In genomic region chr17:18625509-18626104, GRCh38 we compare ENCODE assay signal across 8 cellular contexts. TPM values are rescaled to one million over a fixed set of nuclear protein-coding genes. Genes with fewer than 3 reads are reported as not detected.
DNase-seq lines count a peak whose midpoint lies in the region; ATAC-seq and TF ChIP-seq lines count a peak whose summit lies in the region.
"Not testable (repeated sequence)": the region's sequence is repeated elsewhere in the genome, so short reads cannot be mapped to it uniquely, and the experiment has no call there.

No MANE protein-coding gene starts in this region.

- H3K9ac ChIP-seq in mucosa of rectum (ENCODE audit: low read depth in 1 of 2, low read length in 2 of 2) = peak overlapping the region in 1 of 2 donors; percentile 68

- DNase-seq in CMK (ENCODE audit: low read depth) = peak; percentile 63
- peak; percentile 57 for DNase-seq in LNCaP clone FGC (ENCODE audit: low read depth)
- peak; percentile 53 for DNase-seq in SIG-M5 treated with dmso at 0.1 percent for 504 hours (lab: John Stamatoyannopoulos, UW; ENCODE audit: unreplicated experiment)
- peak; percentile 57 for DNase-seq in esophagus squamous epithelium (lab: John Stamatoyannopoulos, UW)
- DNase-seq in stimulated activated CD8-positive, alpha-beta memory T cell treated with anti-CD3 and anti-CD28 coated beads, Interleukin-12 subunit alpha, Interleukin-12 subunit beta, amount 100 ng/mL, for 4 hours (ENCODE audit: low read depth) = peak; percentile 80

- ATAC-seq in GM21619 (IDR thresholded peaks at IDR 0.05; ENCODE audit: unreplicated experiment) = peak; percentile 84
- ATAC-seq in activated T-helper 17 cell treated with anti-CD3 and anti-CD28 coated beads, Interleukin-2, amount 50 U/mL, for 72 hours (replicated peaks) = peak; percentile 98

- peak in 2 of 4 donors; percentile 50 to 56 for TF ChIP-seq POLR2A in esophagus squamous epithelium (IDR thresholded peaks at IDR 0.05)

- intact Hi-C loops in esophagus squamous epithelium (cut with DNase I) = not testable (repeated sequence)

- peak; percentile 99 for TF ChIP-seq CTCF in LNCaP clone FGC (IDR thresholded peaks at IDR 0.05; ENCODE audit: control insufficient read depth, extremely low read depth, insufficient read depth)
- TF ChIP-seq CTCF in esophagus squamous epithelium (IDR thresholded peaks at IDR 0.05) = peak; percentile 91 to 100 (median 98)

- not testable (repeated sequence) for H3K9me3 Mint-ChIP-seq in activated T-helper 17 cell treated with anti-CD3 and anti-CD28 coated beads, Interleukin-2, amount 50 U/mL, for 72 hours

- peak overlapping the region; percentile 94 for H3K27ac Mint-ChIP-seq in activated T-helper 17 cell treated with anti-CD3 and anti-CD28 coated beads, Interleukin-2, amount 50 U/mL, for 72 hours

- not testable (repeated sequence) for H3K9me3 ChIP-seq in esophagus squamous epithelium; mucosa of rectum (ENCODE audit: control insufficient read depth in 2 of 2, low read length in 2 of 2)

- peak overlapping the region; percentile 49 for H3K4me3 ChIP-seq in LNCaP clone FGC (ENCODE audit: low read depth, low read length)
- H3K4me3 ChIP-seq in esophagus squamous epithelium = peak overlapping the region in 3 of 4 donors; percentile 43 to 57 (median 52)
- H3K4me3 ChIP-seq in mucosa of rectum (ENCODE audit: low read length in 2 of 2) = peak overlapping the region; percentile 55 to 67

- not testable (repeated sequence) for H3K36me3 ChIP-seq in esophagus squamous epithelium; mucosa of rectum (ENCODE audit: control insufficient read depth in 2 of 2, insufficient read depth in 2 of 2, low read length in 2 of 2)

- peak overlapping the region; percentile 94 for H3K4me3 Mint-ChIP-seq in activated T-helper 17 cell treated with anti-CD3 and anti-CD28 coated beads, Interleukin-2, amount 50 U/mL, for 72 hours

- WGBS in esophagus squamous epithelium, 2 donors = 6 to 7% methylated on average over 2 of the region's 22 CpGs

- not testable (repeated sequence) for H3K4me1 Mint-ChIP-seq in activated T-helper 17 cell treated with anti-CD3 and anti-CD28 coated beads, Interleukin-2, amount 50 U/mL, for 72 hours

- H3K27ac ChIP-seq in esophagus squamous epithelium (peak overlapping the region in 3 of 4 donors; percentile 40 to 85 (median 53)), mucosa of rectum (ENCODE audit: low read depth in 2 of 2, low read length in 2 of 2) (peak overlapping the region in 1 of 2 donors; percentile 37)

- H3K27me3 Mint-ChIP-seq in activated T-helper 17 cell treated with anti-CD3 and anti-CD28 coated beads, Interleukin-2, amount 50 U/mL, for 72 hours = not testable (repeated sequence)

- H3K36me3 Mint-ChIP-seq in activated T-helper 17 cell treated with anti-CD3 and anti-CD28 coated beads, Interleukin-2, amount 50 U/mL, for 72 hours (ENCODE audit: low read depth) = not testable (repeated sequence)

- H3K4me1 ChIP-seq in esophagus squamous epithelium = peaks cover 0 to 12% (median 0%) of the 10 kb centered on the region in 3 donors
- not testable (repeated sequence) for H3K4me1 ChIP-seq in mucosa of rectum (ENCODE audit: control insufficient read depth in 2 of 2, insufficient read depth in 2 of 2, low read length in 2 of 2)

- not testable (repeated sequence) for H3K27me3 ChIP-seq in esophagus squamous epithelium; mucosa of rectum (ENCODE audit: control insufficient read depth in 2 of 2, insufficient read depth in 2 of 2, low read length in 2 of 2)

RNA-seq across cellular contexts. Expression of gene TBC1D28, which starts 18.6 kb away (rescaled TPM):
- not detected for total RNA-seq in activated T-helper 17 cell treated with anti-CD3 and anti-CD28 coated beads, Interleukin-2, amount 50 U/mL, for 72 hours
- total RNA-seq in esophagus squamous epithelium = not detected

RNA-seq across cellular contexts. Expression of gene FOXO3B, which starts 56.5 kb away (rescaled TPM):
- 1 to 10 TPM; 4.4 to 7.7 TPM for total RNA-seq in activated T-helper 17 cell treated with anti-CD3 and anti-CD28 coated beads, Interleukin-2, amount 50 U/mL, for 72 hours
- 1 to 10 TPM; 1.4 to 4.4 (median 2.5) TPM for total RNA-seq in esophagus squamous epithelium
